Comparison of ENCODE assay signal across 22 cellular contexts in genomic region chr2:149064365-149064841, GRCh38. TPM values are rescaled to one million over a fixed set of nuclear protein-coding genes. Genes with fewer than 3 reads are reported as not detected.
A peak's percentile ranks its signal among the peaks of the same experiment; 100 is the strongest.
DNase-seq lines count a peak whose midpoint lies in the region; ATAC-seq and TF ChIP-seq lines count a peak whose summit lies in the region.
"Had no signal": no experiment of that assay in that cellular context is flagged by ENCODE, and none has a peak within 500 bp of the region (broad histone marks: within the 10 kb centered on the region; RNA-seq: fewer than 3 reads in every experiment).

No MANE protein-coding gene starts in this region.

- H3K4me1 ChIP-seq in HEK293 (ENCODE audit: control insufficient read depth, insufficient read depth, low read length) (peaks cover 29% of the 10 kb centered on the region), SK-N-SH (ENCODE audit: control insufficient read depth in 1 of 2, insufficient read depth in 2 of 2, low read depth in 1 of 2, low read length in 1 of 2) (peaks cover 9 to 25% of the 10 kb centered on the region in 2 experiments), suprapubic skin (peaks cover 35% of the 10 kb centered on the region)
- H3K4me1 ChIP-seq: BE2C had no signal

- peak overlapping the region; percentile 21; the same call in 1 of the 2 replicates for H3K4me2 ChIP-seq in SK-N-SH

- peak overlapping the region; percentile 29; the same call in 1 of the 2 replicates for H3K9ac ChIP-seq in SK-N-SH

- peak overlapping the region; percentile 66; the same call in 1 of the 2 replicates for H2AFZ ChIP-seq in SK-N-SH (ENCODE audit: low read depth)

- H3K27me3 ChIP-seq in SK-N-SH (ENCODE audit: insufficient read depth) (no peaks in the 10 kb centered on the region), suprapubic skin (no peaks in the 10 kb centered on the region)
- H3K27me3 ChIP-seq: BE2C, brain microvascular endothelial cell had no signal

- peak overlapping the region; percentile 75 for H3K27ac ChIP-seq in HEK293 (ENCODE audit: extremely low read depth, low read depth, low read length)
- peak overlapping the region; percentile 24 to 86 for H3K27ac ChIP-seq in SK-N-SH (ENCODE audit: low read depth in 2 of 2, low read length in 1 of 2)
- peak overlapping the region; percentile 53 for H3K27ac ChIP-seq in suprapubic skin
- H3K27ac ChIP-seq: brain microvascular endothelial cell had no signal

- no peaks in the 10 kb centered on the region for H4K20me1 ChIP-seq in SK-N-SH (ENCODE audit: insufficient read depth)

- H3K4me3 ChIP-seq in HEK293 (ENCODE audit: low read depth, low read length): no peak overlapping the region
- no peak overlapping the region for H3K4me3 ChIP-seq in SK-N-SH (ENCODE audit: low read depth in 2 of 2, low read length in 1 of 2)
- H3K4me3 ChIP-seq in suprapubic skin: no peak overlapping the region

- ATAC-seq in left colon (peak; percentile 94), GM18502 (IDR thresholded peaks at IDR 0.05; ENCODE audit: poor library complexity, unreplicated experiment) (no peak), GM18907 (IDR thresholded peaks at IDR 0.05; ENCODE audit: unreplicated experiment) (no peak)
- ATAC-seq: activated CD4-positive, CD25-positive, alpha-beta regulatory T cell treated with anti-CD3 and anti-CD28 coated beads, Interleukin-2, amount 50 U/mL, for 24 hours; left ventricle myocardium superior had no signal

- no peaks in the 10 kb centered on the region for H3K9me2 ChIP-seq in SK-N-SH

- TF ChIP-seq RAD21 in SK-N-SH (IDR thresholded peaks at IDR 0.05; ENCODE audit: low read length): no peak

- H3K79me2 ChIP-seq in SK-N-SH (ENCODE audit: insufficient read depth): no peaks in the 10 kb centered on the region

- POLR2A ChIA-PET in HEK293 (lab: Yijun Ruan, JAX): interaction anchor here (0.6 kb wide), 1 partner anchor 13 kb away, joined by 3 read pairs; no protein-coding TSS in a partner anchor
- POLR2A ChIA-PET in SK-N-SH (lab: Yijun Ruan, JAX): no interaction called here
- POLR2A ChIA-PET in GM10248 (lab: Yijun Ruan, JAX): no interaction called here

- H3K9me3 ChIP-seq in HEK293 (ENCODE audit: control insufficient read depth, insufficient read depth, low read depth, low read length) (no peaks in the 10 kb centered on the region), SK-N-SH (no peaks in the 10 kb centered on the region), suprapubic skin (no peaks in the 10 kb centered on the region)
- H3K9me3 ChIP-seq: BE2C had no signal

- 33% methylated on average over 3 of the region's 3 CpGs for WGBS in SK-N-SH (ENCODE audit: low lambda C conversion rate)
- 27% methylated on average over 3 of the region's 3 CpGs for WGBS in suprapubic skin

- H3F3A ChIP-seq in SK-N-SH (replicated peaks; ENCODE audit: insufficient read depth): peaks cover 37% of the 10 kb centered on the region

- TF ChIP-seq CTCF in HEK293 (tag by site-specific recombination; IDR thresholded peaks at IDR 0.05) (no peak), SK-N-SH (IDR thresholded peaks at IDR 0.05) (no peak), suprapubic skin (IDR thresholded peaks at IDR 0.05) (no peak), GM10248 (IDR thresholded peaks at IDR 0.05; ENCODE audit: control extremely low read depth, extremely low read depth, low read depth, missing control alignments) (no peak)

- no peak for TF ChIP-seq POLR2A in suprapubic skin (IDR thresholded peaks at IDR 0.05)

- intact Hi-C loops in left colon (cut with DNase I, micrococcal nuclease): no loop called here

- CTCF ChIA-PET in HEK293 (lab: Yijun Ruan, JAX) (interaction anchor here (0.6 to 2.0 kb wide), 3 partner anchors 18 to 119 kb away, joined by 3 to 5 read pairs (median 4); no protein-coding TSS in a partner anchor), SK-N-SH (lab: Yijun Ruan, JAX) (interaction anchor here (0.8 to 1.4 kb wide), 4 partner anchors 23 to 33 kb away, joined by 3 to 5 read pairs (median 3); partner anchors contain the start of gene LYPD6B), GM10248 (lab: Yijun Ruan, JAX) (interaction anchor here (1.6 kb wide), 1 partner anchor 47 kb away, joined by 7 read pairs; no protein-coding TSS in a partner anchor)

- no peaks in the 10 kb centered on the region for H3K36me3 ChIP-seq in HEK293 (ENCODE audit: control insufficient read depth in 2 of 2, insufficient read depth in 1 of 2, low read length in 2 of 2)
- no peaks in the 10 kb centered on the region for H3K36me3 ChIP-seq in SK-N-SH (replicated peaks in 1 of 2; ENCODE audit: control insufficient read depth in 1 of 2, insufficient read depth in 2 of 2, low read length in 1 of 2)
- H3K36me3 ChIP-seq in suprapubic skin: no peaks in the 10 kb centered on the region
- H3K36me3 ChIP-seq: BE2C, brain microvascular endothelial cell had no signal

- no peak for TF ChIP-seq EP300 in SK-N-SH (IDR thresholded peaks at IDR 0.05; ENCODE audit: borderline replicate concordance in 1 of 2, low read depth in 1 of 2, low read length in 1 of 2)
- TF ChIP-seq EP300 in suprapubic skin (IDR thresholded peaks at IDR 0.05): no peak

- DNase-seq in SK-N-SH (peak; percentile 15), left colon (peak; percentile 25 to 38), suprapubic skin (ENCODE audit: low spot score in 2 of 2) (no peak), GM10248 (ENCODE audit: extremely low spot score) (no peak)
- DNase-seq: activated naive CD8-positive, alpha-beta T cell treated with anti-CD3 and anti-CD28 coated beads, Interleukin-2, amount 10 ng/mL, durations not matched to agents 7 days and 5 days; BE2C; brain microvascular endothelial cell; erythroblast; left ventricle myocardium superior; naive B cell; NCI-H187; NCI-H524; OCI-M1; posterior cingulate gyrus; SIG-M5; stimulated activated CD8-positive, alpha-beta memory T cell treated with anti-CD3 and anti-CD28 coated beads, Interleukin-4, amount 100 ng/mL, for 48 hours had no signal

TF ChIP-seq in HEK293, 187 proteins besides CTCF, POLR2A, EP300 and RAD21 (continues in another document):
- TF ChIP-seq BCL11B (tag by site-specific recombination; IDR thresholded peaks at IDR 0.05; ENCODE audit: low read depth) (peak; percentile 70; the same call in 1 of the 2 replicates), ZNF530 (tag by site-specific recombination; IDR thresholded peaks at IDR 0.05; ENCODE audit: low read depth) (no peak), YY2 (tag by site-specific recombination; IDR thresholded peaks at IDR 0.05) (no peak), ZNF18 (tag by site-specific recombination; IDR thresholded peaks at IDR 0.05) (peak; percentile 83), ZNF423 (tag by site-specific recombination; IDR thresholded peaks at IDR 0.05) (no peak), ZBTB6 (tag by site-specific recombination; IDR thresholded peaks at IDR 0.05) (peak; percentile 85)

TF ChIP-seq in SK-N-SH, 30 proteins besides CTCF, POLR2A, EP300 and RAD21:
- TF ChIP-seq YY1 (IDR thresholded peaks at IDR 0.05; ENCODE audit: low read depth) (no peak), POLR2AphosphoS5 (IDR thresholded peaks at IDR 0.05; ENCODE audit: low read depth, low read length) (no peak), MXI1 (IDR thresholded peaks at IDR 0.05; ENCODE audit: low read depth, low read length) (no peak), IRF3 (IDR thresholded peaks at IDR 0.05; ENCODE audit: low read depth, low read length) (no peak), FOSL2 (IDR thresholded peaks at IDR 0.05; ENCODE audit: borderline replicate concordance, low read depth) (no peak), TAF1 (IDR thresholded peaks at IDR 0.05; ENCODE audit: borderline replicate concordance, low read depth, low read length) (no peak), GABPA (IDR thresholded peaks at IDR 0.05; ENCODE audit: low read depth) (no peak)

RNA-seq across cellular contexts. Expression of gene LYPD6B, which starts 25.9 kb away (rescaled TPM):
- polyA plus RNA-seq in SK-N-SH (2012; rRNA removed): 17.0 and 18.2 TPM in 2 replicates
- 19.1 and 19.6 TPM in 2 replicates for polyA plus RNA-seq in SK-N-SH (2012; cell fraction: cytosol; rRNA removed)
- 27.3 and 29.3 TPM in 2 replicates for polyA plus RNA-seq in SK-N-SH (2012; cell fraction: nucleus; rRNA removed)
- total RNA-seq in left colon (1 to 10 TPM; 1.7 to 7.0 TPM), suprapubic skin (100 to 1,000 TPM in 2 of 4 donors, 10 to 100 TPM in 2; 83.7 to 129 (median 97.7) TPM)
- total RNA-seq: activated CD8-positive, alpha-beta memory T cell treated with anti-CD3 and anti-CD28 coated beads for 36 hours; activated naive CD8-positive, alpha-beta T cell treated with anti-CD3 and anti-CD28 coated beads, Interleukin-2, amount 10 ng/mL, durations not matched to agents 7 days and 5 days; left ventricle myocardium superior; T-helper 2 cell treated with Interferon-gamma antibody and Interleukin-4, amounts not matched to agents 100 ng/mL and 5 ng/mL, for 36 hours had no signal

Comparison
In these comparisons a context has a peak if more than half of its experiments do, and no peak if none do; other contexts are left out.
1. DNase-seq: peak in SK-N-SH (single experiment) and left colon (2 of 2); none in suprapubic skin (0 of 2) and GM10248 (single experiment).
2. RNA of gene LYPD6B, which starts 25.9 kb away (total RNA-seq): 83.7 to 129 TPM in suprapubic skin; 1.7 to 7.0 TPM in left colon; every median in the first group is over 10 times any median in the second.
3. Peak in every context shown above with its lines, with median percentiles within 50 percentile points of each other: H3K27ac ChIP-seq.